In genomic region chrX:49163555-49164419, GRCh38 we compare ENCODE assay signal across 1 cellular context.
A peak's percentile ranks its signal among the peaks of the same experiment; 100 is the strongest.
TF ChIP-seq lines count a peak whose summit lies in the region.

No MANE protein-coding gene starts in this region.

TF ChIP-seq in H1, 55 proteins besides CTCF, POLR2A, EP300 and RAD21:
- TF ChIP-seq NRF1 (IDR thresholded peaks at IDR 0.05; ENCODE audit: low read depth, low read length) (peak; percentile 66), KDM4A (IDR thresholded peaks at IDR 0.05; ENCODE audit: low read depth, low read length, severe bottlenecking) (peak; percentile 52), SP4 (IDR thresholded peaks at IDR 0.05; ENCODE audit: low read length) (no peak), EZH2 (IDR thresholded peaks at IDR 0.05; ENCODE audit: low read depth, low read length, severe bottlenecking) (no peak), CHD2 (IDR thresholded peaks at IDR 0.05; ENCODE audit: low read length) (no peak), TBP (IDR thresholded peaks at IDR 0.05; ENCODE audit: low read depth, low read length) (no peak), RFX5 (IDR thresholded peaks at IDR 0.05; ENCODE audit: borderline replicate concordance, low read depth, low read length) (no peak), CREB1 (IDR thresholded peaks at IDR 0.05) (peak; percentile 73), SIRT6 (IDR thresholded peaks at IDR 0.05; ENCODE audit: low read length) (no peak), ATF3 (IDR thresholded peaks at IDR 0.05; ENCODE audit: insufficient read depth, low read depth, low read length) (no peak), CHD1 (IDR thresholded peaks at IDR 0.05; ENCODE audit: low read depth, low read length) (no peak), ZNF274 (IDR thresholded peaks at IDR 0.05; ENCODE audit: borderline replicate concordance, extremely low read depth, low read length) (no peak), GABPA (IDR thresholded peaks at IDR 0.05; ENCODE audit: borderline replicate concordance, insufficient read depth, low read length) (no peak)
- TF ChIP-seq, protein P1, sequence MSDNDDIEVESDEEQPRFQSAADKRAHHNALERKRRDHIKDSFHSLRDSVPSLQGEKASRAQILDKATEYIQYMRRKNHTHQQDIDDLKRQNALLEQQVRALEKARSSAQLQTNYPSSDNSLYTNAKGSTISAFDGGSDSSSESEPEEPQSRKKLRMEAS (IDR thresholded peaks at IDR 0.05) = no peak
